In genomic region chr11:2815762-2816496, GRCh38 we compare ENCODE assay signal across 18 cellular contexts.
A peak's percentile ranks its signal among the peaks of the same experiment; 100 is the strongest.
DNase-seq lines count a peak whose midpoint lies in the region; ATAC-seq, FAIRE-seq and TF ChIP-seq lines count a peak whose summit lies in the region.
"Had no signal": no experiment of that assay in that cellular context is flagged by ENCODE, and none has a peak within 500 bp of the region (broad histone marks: within the 10 kb centered on the region; RNA-seq: fewer than 3 reads in every experiment).

No MANE protein-coding gene starts in this region.

- ATAC-seq in upper lobe of right lung: no peak

- no peaks in the 10 kb centered on the region for H3K79me2 ChIP-seq in H1 (ENCODE audit: control insufficient read depth in 1 of 2, insufficient read depth in 2 of 2, low read length in 2 of 2)
- no peaks in the 10 kb centered on the region for H3K79me2 ChIP-seq in PC-9 (ENCODE audit: low read depth)

- H3K9me2 ChIP-seq in PC-9 (ENCODE audit: insufficient read depth): no peaks in the 10 kb centered on the region

- H3K4me2 ChIP-seq in H1 (ENCODE audit: insufficient read depth in 1 of 2, low read depth in 2 of 2, low read length in 2 of 2) (no peak overlapping the region), PC-9 (no peak overlapping the region)

- H4K91ac ChIP-seq in H1 (replicated peaks; ENCODE audit: insufficient read length, low read length): no peak overlapping the region

- no peak overlapping the region for H2BK20ac ChIP-seq in H1 (ENCODE audit: low read length)

- H4K20me1 ChIP-seq in H1 (replicated peaks in 1 of 2; ENCODE audit: control insufficient read depth in 1 of 2, insufficient read depth in 2 of 2, low read length in 2 of 2) (peaks cover 0 to 2% of the 10 kb centered on the region in 2 experiments), PC-9 (ENCODE audit: insufficient read depth) (no peaks in the 10 kb centered on the region)

- no TSS peak for BruUV-seq in PC-9 (replicated peaks; lab: Mats Ljungman, UMichigan)

- TF ChIP-seq POLR2A in H1 (IDR thresholded peaks at IDR 0.05; ENCODE audit: control extremely low read depth in 1 of 2, low read depth in 2 of 2, low read length in 2 of 2): no peak

- no peak overlapping the region for H2BK15ac ChIP-seq in H1 (ENCODE audit: low read length)

- no peaks in the 10 kb centered on the region for H3K27me3 Mint-ChIP-seq in activated naive CD8-positive, alpha-beta T cell
- H3K27me3 Mint-ChIP-seq in activated naive CD8-positive, alpha-beta T cell treated with anti-CD3 and anti-CD28 coated beads for 36 hours: no peaks in the 10 kb centered on the region
- no peaks in the 10 kb centered on the region for H3K27me3 Mint-ChIP-seq in neural crest cell (ENCODE audit: low read depth)
- H3K27me3 Mint-ChIP-seq: CD4-positive, CD25-positive, alpha-beta regulatory T cell had no signal

- H3K27me3 ChIP-seq in H1 (replicated peaks in 1 of 4; ENCODE audit: control insufficient read depth in 3 of 4, extremely low read depth in 1 of 4, insufficient read depth in 3 of 4, low read length in 3 of 4) (peaks cover 0 to 23% (median 11%) of the 10 kb centered on the region in 4 experiments; a peak in 6 of 7 replicates), upper lobe of right lung (no peaks in the 10 kb centered on the region), PC-9 (ENCODE audit: insufficient read depth, low read depth) (peaks cover 22% of the 10 kb centered on the region)

- no peak for DNase-seq in activated naive CD8-positive, alpha-beta T cell treated with anti-CD3 and anti-CD28 coated beads for 36 hours
- DNase-seq in H1 (ENCODE audit: low read depth in 1 of 2, low spot score in 2 of 2): no peak
- DNase-seq in neural crest cell (ENCODE audit: low read depth, low spot score): no peak
- peak; percentile 41 for DNase-seq in upper lobe of right lung
- no peak for DNase-seq in OCI-M1 (lab: John Stamatoyannopoulos, UW)
- no peak for DNase-seq in PC-9
- no peak for DNase-seq in DMS 273 treated with DMSO at 0.1 percent for 48 hours (lab: John Stamatoyannopoulos, UW)
- DNase-seq: CD4-positive, CD25-positive, alpha-beta regulatory T cell; COR-L47; GDM1; MM.1S; NCI-H1092; NCI-H146; NCI-H2081; SHP77 treated with DMSO at 0.1 percent for 48 hours had no signal

- peaks cover 10% of the 10 kb centered on the region; the same call in 1 of the 2 replicates for H3K23me2 ChIP-seq in H1 (ENCODE audit: low read depth, low read length)

- no peaks in the 10 kb centered on the region for H3K36me3 ChIP-seq in H1 (ENCODE audit: control insufficient read depth in 2 of 4, insufficient read depth in 4 of 4, low read length in 3 of 4)
- no peaks in the 10 kb centered on the region for H3K36me3 ChIP-seq in upper lobe of right lung
- H3K36me3 ChIP-seq in PC-9 (ENCODE audit: low read depth): no peaks in the 10 kb centered on the region
- H3K36me3 ChIP-seq: HAP-1 had no signal

- CTCF ChIA-PET in H1 (lab: Charles Lee; ENCODE audit: partially characterized antibody) (interaction anchor here (1.1 kb wide), 2 partner anchors 11 to 49 kb away, joined by 3 to 5 read pairs; no protein-coding TSS in a partner anchor), PC-9 (lab: Charles Lee) (no interaction called here)

- no peak for FAIRE-seq in H1 (lab: Jason Lieb, UNC)

- H3K4ac ChIP-seq in H1 (replicated peaks; ENCODE audit: insufficient read length, low read depth, low read length): no peak overlapping the region

- no peak overlapping the region for H4K5ac ChIP-seq in H1 (ENCODE audit: insufficient read length, low read depth, low read length)

- H2BK12ac ChIP-seq in H1 (ENCODE audit: low read depth, low read length): no peak overlapping the region

- H3F3A ChIP-seq in PC-9 (ENCODE audit: insufficient read depth, low read depth): no peaks in the 10 kb centered on the region

- WGBS in H1 (ENCODE audit: extremely low coverage in 1 of 2, insufficient coverage in 1 of 2, insufficient read length in 1 of 2, insufficient replicate concordance in 2 of 2, low coverage in 1 of 2, low lambda C conversion rate in 2 of 2, missing lambda C conversion rate in 1 of 2), 2 experiments: 91% methylated on average over 16 of the region's 16 CpGs; no CpG with 5 or more reads in 1 of the 2 experiments

- peaks cover 0 to 14% (median 6%) of the 10 kb centered on the region in 4 experiments; a peak in 5 of 7 replicates for H3K4me1 ChIP-seq in H1 (replicated peaks in 1 of 4; ENCODE audit: control insufficient read depth in 3 of 4, insufficient read depth in 4 of 4, low read length in 3 of 4)
- H3K4me1 ChIP-seq in upper lobe of right lung: peaks cover 26% of the 10 kb centered on the region
- H3K4me1 ChIP-seq in PC-9 (replicated peaks; ENCODE audit: insufficient read depth): no peaks in the 10 kb centered on the region
- H3K4me1 ChIP-seq: HAP-1 had no signal

- TF ChIP-seq RAD21 in H1 (IDR thresholded peaks at IDR 0.05 in 1 of 2, conservative IDR thresholded peaks at IDR 0.05 in 1 of 2; ENCODE audit: low read depth in 2 of 2, low read length in 2 of 2): no peak

- H3K27ac Mint-ChIP-seq in activated naive CD8-positive, alpha-beta T cell: no peak overlapping the region
- no peak overlapping the region for H3K27ac Mint-ChIP-seq in activated naive CD8-positive, alpha-beta T cell treated with anti-CD3 and anti-CD28 coated beads for 36 hours
- peak overlapping the region; percentile 92 for H3K27ac Mint-ChIP-seq in neural crest cell (ENCODE audit: unreplicated experiment)

- H3K9ac ChIP-seq in H1 (replicated peaks in 1 of 4; ENCODE audit: extremely low read depth in 1 of 4, low read depth in 3 of 4, low read length in 3 of 4): no peak overlapping the region

- no peak overlapping the region for H3K56ac ChIP-seq in H1 (replicated peaks; ENCODE audit: insufficient read length, low read depth, low read length)

- no peak for TF ChIP-seq EP300 in H1 (IDR thresholded peaks at IDR 0.05; ENCODE audit: borderline replicate concordance in 1 of 2, low read depth in 2 of 2, low read length in 2 of 2)

- peaks cover 7% of the 10 kb centered on the region for H3K9me3 Mint-ChIP-seq in activated naive CD8-positive, alpha-beta T cell (ENCODE audit: low read depth)
- peaks cover 15% of the 10 kb centered on the region for H3K9me3 Mint-ChIP-seq in activated naive CD8-positive, alpha-beta T cell treated with anti-CD3 and anti-CD28 coated beads for 36 hours
- H3K9me3 Mint-ChIP-seq in neural crest cell: peaks cover 14% of the 10 kb centered on the region

- H3K9me3 ChIP-seq in H1 (ENCODE audit: insufficient read depth in 2 of 2, low read depth in 1 of 2, low read length in 1 of 2) (peaks cover 9 to 11% of the 10 kb centered on the region in 2 experiments), upper lobe of right lung (no peaks in the 10 kb centered on the region), PC-9 (ENCODE audit: insufficient read depth, low read depth) (no peaks in the 10 kb centered on the region)
- H3K9me3 ChIP-seq: HAP-1 had no signal

- intact Hi-C loops in upper lobe of right lung (cut with DNase I): no loop called here
- intact Hi-C loops in PC-9 (cut with micrococcal nuclease; ENCODE audit: unreplicated experiment): no loop called here

- H2AFZ ChIP-seq in H1 (ENCODE audit: low read length) (no peak overlapping the region), PC-9 (no peak overlapping the region)

- H4K8ac ChIP-seq in H1 (ENCODE audit: extremely low read depth, insufficient read depth, low read length): no peak overlapping the region

- TF ChIP-seq CTCF in H1 (IDR thresholded peaks at IDR 0.05; ENCODE audit: control extremely low read depth in 1 of 3, insufficient read depth in 1 of 3, low read depth in 1 of 3, low read length in 3 of 3): no peak
- no peak for TF ChIP-seq CTCF in neural crest cell (conservative IDR thresholded peaks at IDR 0.05)
- no peak for TF ChIP-seq CTCF in upper lobe of right lung (IDR thresholded peaks at IDR 0.05)
- no peak for TF ChIP-seq CTCF in PC-9 (conservative IDR thresholded peaks at IDR 0.05)

- peaks cover 18% of the 10 kb centered on the region for H3K36me3 Mint-ChIP-seq in activated naive CD8-positive, alpha-beta T cell
- H3K36me3 Mint-ChIP-seq in activated naive CD8-positive, alpha-beta T cell treated with anti-CD3 and anti-CD28 coated beads for 36 hours: peaks cover 37% of the 10 kb centered on the region
- peaks cover 7% of the 10 kb centered on the region for H3K36me3 Mint-ChIP-seq in neural crest cell (ENCODE audit: low read depth)

- H3K4me3 Mint-ChIP-seq in activated naive CD8-positive, alpha-beta T cell: peak overlapping the region; percentile 6
- no peak overlapping the region for H3K4me3 Mint-ChIP-seq in activated naive CD8-positive, alpha-beta T cell treated with anti-CD3 and anti-CD28 coated beads for 36 hours
- no peak overlapping the region for H3K4me3 Mint-ChIP-seq in neural crest cell
- H3K4me3 Mint-ChIP-seq: CD4-positive, CD25-positive, alpha-beta regulatory T cell had no signal

- no peak overlapping the region for H3K18ac ChIP-seq in H1 (ENCODE audit: extremely low read depth, low read length)

- peaks cover 20% of the 10 kb centered on the region for H3K4me1 Mint-ChIP-seq in activated naive CD8-positive, alpha-beta T cell (ENCODE audit: low read depth)
- H3K4me1 Mint-ChIP-seq in activated naive CD8-positive, alpha-beta T cell treated with anti-CD3 and anti-CD28 coated beads for 36 hours: peaks cover 15% of the 10 kb centered on the region
- H3K4me1 Mint-ChIP-seq in neural crest cell: peaks cover 22% of the 10 kb centered on the region

- H2AK5ac ChIP-seq in H1 (ENCODE audit: low read depth, low read length): 0 out of 2 replicates have a peak overlapping the region, but pooled peaks have one; percentile 24

- H3K79me1 ChIP-seq in H1 (ENCODE audit: low read depth, low read length): no peaks in the 10 kb centered on the region

- POLR2A ChIA-PET in H1 (lab: Charles Lee; ENCODE audit: partially characterized antibody): no interaction called here
- POLR2A ChIA-PET in PC-9 (lab: Charles Lee; ENCODE audit: unreplicated experiment): no interaction called here

- H3K4me3 ChIP-seq in H1 (ENCODE audit: extremely low read depth in 1 of 4, insufficient read depth in 2 of 4, low read depth in 3 of 4, low read length in 4 of 4): no peak overlapping the region
- no peak overlapping the region for H3K4me3 ChIP-seq in upper lobe of right lung
- no peak overlapping the region for H3K4me3 ChIP-seq in PC-9
- H3K4me3 ChIP-seq: HAP-1 had no signal

- H3K14ac ChIP-seq in H1 (ENCODE audit: insufficient read length): no peak overlapping the region

- H2BK120ac ChIP-seq in H1 (replicated peaks; ENCODE audit: low read depth, low read length): no peak overlapping the region

- H3K27ac ChIP-seq in H1 (ENCODE audit: low read depth, low read length): no peak overlapping the region
- no peak overlapping the region for H3K27ac ChIP-seq in upper lobe of right lung
- H3K27ac ChIP-seq in PC-9: no peak overlapping the region
- H3K27ac ChIP-seq: 22Rv1 had no signal

- H3K23ac ChIP-seq in H1 (ENCODE audit: insufficient read length): no peak overlapping the region

- H2BK5ac ChIP-seq in H1 (ENCODE audit: low read depth, low read length): no peak overlapping the region

TF ChIP-seq in H1, 55 proteins besides CTCF, POLR2A, EP300 and RAD21:
- TF ChIP-seq KDM1A (IDR thresholded peaks at IDR 0.05; ENCODE audit: borderline replicate concordance, low read length) (peak; percentile 63; the same call in 1 of the 2 replicates), POLR2AphosphoS5 (IDR thresholded peaks at IDR 0.05; ENCODE audit: low read depth, low read length) (no peak)
